29 cellular contexts compared by ENCODE assay signal in the genomic region with DNA sequence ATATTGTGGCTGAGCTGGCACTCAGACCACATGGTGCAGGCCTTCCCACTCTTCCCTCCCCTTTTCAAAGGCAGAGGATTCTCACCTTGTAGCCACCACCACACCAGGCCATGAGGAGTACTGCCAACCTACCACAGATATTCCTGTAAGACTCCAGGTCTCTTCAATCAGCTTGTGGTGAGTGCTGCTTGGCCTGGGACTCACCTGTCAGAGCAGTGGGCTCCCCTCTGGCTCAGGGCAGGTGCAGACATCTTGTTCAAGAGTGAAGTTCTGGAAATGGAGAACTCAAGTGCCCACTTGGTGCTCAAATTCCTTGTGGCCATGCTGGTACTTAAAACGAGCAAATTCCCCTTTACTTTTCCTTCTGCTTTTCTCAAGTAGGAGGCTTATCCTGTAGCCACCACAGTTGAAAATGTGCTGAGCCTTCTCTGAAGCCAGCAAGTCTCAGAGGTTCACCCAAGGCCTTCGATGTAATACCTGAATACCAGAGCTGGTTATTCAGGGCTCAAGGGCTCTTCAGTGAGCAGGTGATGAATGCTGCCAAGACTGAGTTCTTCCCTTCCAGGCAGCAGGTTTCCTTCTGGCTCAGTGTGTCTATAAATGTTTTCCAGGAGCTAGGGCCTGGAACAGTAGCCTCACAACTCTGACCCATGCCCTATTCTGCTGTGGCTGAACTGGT.
"Had no signal": no experiment of that assay in that cellular context is flagged by ENCODE, and none has a peak within 500 bp of the region (broad histone marks: within the 10 kb centered on the region; RNA-seq: fewer than 3 reads in every experiment).

No MANE protein-coding gene starts in this region.

- H3K4me3 Mint-ChIP-seq: effector memory CD8-positive, alpha-beta T cell; immature natural killer cell; naive thymus-derived CD4-positive, alpha-beta T cell; nephron progenitor cell; stimulated activated naive CD8-positive, alpha-beta T cell treated with anti-CD3 and anti-CD28 coated beads, Interleukin-15, amount 100 ng/mL, for 72 hours had no signal

- DNase-seq: cortex of kidney; effector memory CD8-positive, alpha-beta T cell; erythroblast; esophagus squamous epithelium; immature natural killer cell; islet precursor cell; kidney glomerular epithelial cell; left colon; left ventricle myocardium superior; mesendoderm; midbrain; naive thymus-derived CD4-positive, alpha-beta T cell; nephron progenitor cell; nucleus accumbens; stimulated activated CD4-positive, alpha-beta T cell treated with anti-CD3 and anti-CD28 coated beads, Interleukin-12 subunit alpha, Interleukin-12 subunit beta, amount 100 ng/mL, for 4 hours; stimulated activated CD4-positive, alpha-beta T cell treated with anti-CD3 and anti-CD28 coated beads, Interleukin-1b, Interleukin-23, amount 100 ng/mL, for 48 hours; stimulated activated CD4-positive, alpha-beta T cell treated with anti-CD3 and anti-CD28 coated beads, Interleukin-4, amount 100 ng/mL, for 1 hour; stimulated activated CD8-positive, alpha-beta memory T cell treated with anti-CD3 and anti-CD28 coated beads, Interleukin-4, amount 100 ng/mL, for 48 hours; stimulated activated naive CD4-positive, alpha-beta T cell; stimulated activated naive CD8-positive, alpha-beta T cell treated with anti-CD3 and anti-CD28 coated beads, Interleukin-15, amount 100 ng/mL, for 72 hours; transverse colon had no signal

- H3K9me3 ChIP-seq: esophagus squamous epithelium, prostate gland, suprapubic skin, transverse colon, vagina had no signal

- H3K27me3 Mint-ChIP-seq: effector memory CD8-positive, alpha-beta T cell; stimulated activated naive CD8-positive, alpha-beta T cell treated with anti-CD3 and anti-CD28 coated beads, Interleukin-15, amount 100 ng/mL, for 72 hours had no signal

- H3K36me3 ChIP-seq: esophagus squamous epithelium, prostate gland, right atrium auricular region, suprapubic skin, transverse colon, vagina had no signal

- H3K27ac ChIP-seq: esophagus squamous epithelium, prostate gland, right atrium auricular region, suprapubic skin, transverse colon, vagina had no signal

- H3K4me1 ChIP-seq: esophagus squamous epithelium, prostate gland, right atrium auricular region, suprapubic skin, transverse colon, vagina had no signal

- H3K27me3 ChIP-seq: esophagus squamous epithelium, right atrium auricular region, suprapubic skin, transverse colon, vagina had no signal

- H3K36me3 Mint-ChIP-seq: immature natural killer cell; naive thymus-derived CD4-positive, alpha-beta T cell had no signal

- ATAC-seq: effector memory CD8-positive, alpha-beta T cell; left colon; left ventricle myocardium superior; naive thymus-derived CD4-positive, alpha-beta T cell; sciatic nerve; stimulated activated naive CD8-positive, alpha-beta T cell treated with anti-CD3 and anti-CD28 coated beads, Interleukin-15, amount 100 ng/mL, for 72 hours had no signal

- H3K4me2 ChIP-seq: smooth muscle cell had no signal

- H3K9me3 Mint-ChIP-seq: effector memory CD8-positive, alpha-beta T cell had no signal

- H3K4me3 ChIP-seq: esophagus squamous epithelium, prostate gland, right atrium auricular region, smooth muscle cell, suprapubic skin, transverse colon, vagina had no signal

- H3K4me1 Mint-ChIP-seq: immature natural killer cell; naive thymus-derived CD4-positive, alpha-beta T cell; nephron progenitor cell; stimulated activated naive CD8-positive, alpha-beta T cell treated with anti-CD3 and anti-CD28 coated beads, Interleukin-15, amount 100 ng/mL, for 72 hours had no signal

- FAIRE-seq: endometrium, frontal cortex had no signal

- H3K27ac Mint-ChIP-seq: effector memory CD8-positive, alpha-beta T cell; immature natural killer cell; naive thymus-derived CD4-positive, alpha-beta T cell; nephron progenitor cell; stimulated activated naive CD8-positive, alpha-beta T cell treated with anti-CD3 and anti-CD28 coated beads, Interleukin-15, amount 100 ng/mL, for 72 hours had no signal
